ENCODE assay signal across 9 cellular contexts in genomic region chr1:180231506-180232420, GRCh38. TPM values are rescaled to one million over a fixed set of nuclear protein-coding genes. Genes with fewer than 3 reads are reported as not detected.
DNase-seq lines count a peak whose midpoint lies in the region; ATAC-seq, FAIRE-seq and TF ChIP-seq lines count a peak whose summit lies in the region.
"Had no signal": no experiment of that assay in that cellular context is flagged by ENCODE, and none has a peak within 500 bp of the region (broad histone marks: within the 10 kb centered on the region; RNA-seq: fewer than 3 reads in every experiment).

No MANE protein-coding gene starts in this region.

- DNase-seq in Caki2 (ENCODE audit: low read depth) (peak; percentile 76), HL-60 (ENCODE audit: low read depth in 1 of 2, low spot score in 1 of 2) (peak; percentile 61 to 83), SJSA1 (ENCODE audit: low read depth in 1 of 2, low spot score in 2 of 2) (peak in 1 of 2 experiments; percentile 57), endothelial cell of umbilical vein (ENCODE audit: low read depth, low spot score) (peak; percentile 29), neuronal stem cell (ENCODE audit: low spot score) (no peak), anterior cingulate cortex (lab: John Stamatoyannopoulos, UW) (no peak), NCI-H1436 treated with DMSO at 0.1 percent for 48 hours (lab: John Stamatoyannopoulos, UW) (no peak)

- no peaks in the 10 kb centered on the region for H4K20me1 ChIP-seq in endothelial cell of umbilical vein (replicated peaks; ENCODE audit: control insufficient read depth, extremely low read depth, insufficient read depth, low read length)

- H3K4ac ChIP-seq in neuronal stem cell (ENCODE audit: low read length) = no peak overlapping the region

- H3K27ac ChIP-seq in HL-60 (replicated peaks) (no peak overlapping the region), SJSA1 (no peak overlapping the region), endothelial cell of umbilical vein (ENCODE audit: insufficient read depth, low read depth, low read length) (no peak overlapping the region), neuronal stem cell (replicated peaks; ENCODE audit: low read length) (no peak overlapping the region)

- in situ Hi-C loops in Caki2 (cut with HindIII; ENCODE audit: low pct_unique_long_range_greater_than_20kb, low sequenced_read_pairs) = no loop called here

- H3K4me1 ChIP-seq in SJSA1 (replicated peaks) = peaks cover 22% of the 10 kb centered on the region
- peaks cover 25% of the 10 kb centered on the region for H3K4me1 ChIP-seq in endothelial cell of umbilical vein (ENCODE audit: control insufficient read depth, extremely low read depth, insufficient read depth, low read length)
- H3K4me1 ChIP-seq in neuronal stem cell (ENCODE audit: control insufficient read depth in 2 of 2, insufficient read depth in 1 of 2, low read depth in 1 of 2, low read length in 2 of 2) = peaks cover 17 to 21% of the 10 kb centered on the region in 2 donors

- H2AK5ac ChIP-seq in neuronal stem cell (ENCODE audit: low read depth, low read length) = peak overlapping the region; percentile 20

- CTCF ChIA-PET in endothelial cell of umbilical vein (lab: Charles Lee) = interaction anchor here (1.4 kb wide), 1 partner anchor 21 kb away, joined by 5 read pairs; no protein-coding TSS in a partner anchor

- no peak for ATAC-seq in HG03095 (IDR thresholded peaks at IDR 0.05; ENCODE audit: unreplicated experiment)

- no peak overlapping the region for H3K14ac ChIP-seq in neuronal stem cell (ENCODE audit: low read length)

- intact Hi-C loops in endothelial cell of umbilical vein (cut with micrococcal nuclease) = no loop called here

- TF ChIP-seq POLR2A in endothelial cell of umbilical vein (IDR thresholded peaks at IDR 0.05; ENCODE audit: low read depth, low read length) = no peak

- no peak overlapping the region for H2BK12ac ChIP-seq in neuronal stem cell (ENCODE audit: low read length)

- no CpG with 5 or more reads among the region's 54 CpGs for WGBS in neuronal stem cell (ENCODE audit: extremely low coverage in 2 of 2, insufficient read length in 2 of 2, insufficient replicate concordance in 1 of 2), 2 donors

- no peak overlapping the region for H4K91ac ChIP-seq in neuronal stem cell (ENCODE audit: low read depth, low read length, poor library complexity)

- H3K4me3 ChIP-seq in HL-60 (replicated peaks; ENCODE audit: insufficient read depth, low read length) (peak overlapping the region; percentile 62), SJSA1 (peak overlapping the region; percentile 51), endothelial cell of umbilical vein (replicated peaks in 1 of 3; ENCODE audit: insufficient read depth in 1 of 3, low read depth in 1 of 3, low read length in 3 of 3) (peak overlapping the region in 2 of 3 experiments; percentile 11 to 43), neuronal stem cell (ENCODE audit: low read length in 2 of 2) (peak overlapping the region; percentile 67 to 80)

- H3K79me2 ChIP-seq in endothelial cell of umbilical vein (ENCODE audit: control insufficient read depth, insufficient read depth, low read length) = no peaks in the 10 kb centered on the region

- no peak overlapping the region for H3K23ac ChIP-seq in neuronal stem cell (ENCODE audit: low read depth, low read length, poor library complexity)

- H2AFZ ChIP-seq in endothelial cell of umbilical vein (ENCODE audit: low read depth, low read length) (no peak overlapping the region), neuronal stem cell (ENCODE audit: low read length) (peak overlapping the region; percentile 99)

- no peak overlapping the region for H2BK15ac ChIP-seq in neuronal stem cell (ENCODE audit: low read length)

- no TSS peak for BruUV-seq in endothelial cell of umbilical vein (replicated peaks; lab: Mats Ljungman, UMichigan)

- H3K9ac ChIP-seq in endothelial cell of umbilical vein (replicated peaks; ENCODE audit: extremely low read depth, insufficient read depth, low read length) (no peak overlapping the region), neuronal stem cell (ENCODE audit: low read depth, low read length, poor library complexity) (no peak overlapping the region)

- H3K36me3 ChIP-seq in SJSA1 = no peaks in the 10 kb centered on the region
- no peaks in the 10 kb centered on the region for H3K36me3 ChIP-seq in endothelial cell of umbilical vein (ENCODE audit: control insufficient read depth in 2 of 2, extremely low read depth in 1 of 2, insufficient read depth in 2 of 2, low read length in 2 of 2)
- H3K36me3 ChIP-seq in neuronal stem cell (replicated peaks in 1 of 2; ENCODE audit: control insufficient read depth in 2 of 2, insufficient read depth in 2 of 2, low read length in 2 of 2) = no peaks in the 10 kb centered on the region

- dilution Hi-C loops in endothelial cell of umbilical vein (cut with MboI; ENCODE audit: extremely low pct_ligation_motif_present, low sequenced_read_pairs) = no loop called here

- H3K79me1 ChIP-seq in neuronal stem cell (ENCODE audit: low read depth, low read length) = no peaks in the 10 kb centered on the region

- H3K9me3 ChIP-seq in SJSA1 (replicated peaks) (peaks cover 5% of the 10 kb centered on the region; the same call in 1 of the 2 replicates), endothelial cell of umbilical vein (replicated peaks; ENCODE audit: control insufficient read depth, insufficient read depth, low read length) (no peaks in the 10 kb centered on the region), neuronal stem cell (replicated peaks in 1 of 2; ENCODE audit: control insufficient read depth in 2 of 2, insufficient read depth in 1 of 2, low read depth in 1 of 2, low read length in 2 of 2) (peaks cover 0 to 9% of the 10 kb centered on the region in 2 donors)

- H2BK5ac ChIP-seq in neuronal stem cell (ENCODE audit: low read length) = no peak overlapping the region

- H3K4me2 ChIP-seq in endothelial cell of umbilical vein (ENCODE audit: insufficient read depth, low read length) (peak overlapping the region; percentile 82), neuronal stem cell (ENCODE audit: insufficient read depth, low read length, poor library complexity, severe bottlenecking) (peak overlapping the region; percentile 100)

- no peak overlapping the region for H4K8ac ChIP-seq in neuronal stem cell (ENCODE audit: low read depth, low read length)

- TF ChIP-seq CTCF in HL-60 (IDR thresholded peaks at IDR 0.05; ENCODE audit: insufficient read depth, low read length) (no peak), endothelial cell of umbilical vein (IDR thresholded peaks at IDR 0.05; ENCODE audit: extremely low read depth in 1 of 2, insufficient read depth in 1 of 2, low read depth in 1 of 2, low read length in 2 of 2) (no peak)

- H3K9me1 ChIP-seq in endothelial cell of umbilical vein (replicated peaks; ENCODE audit: control insufficient read depth, extremely low read depth, insufficient read depth, low read length) = no peaks in the 10 kb centered on the region

- peak overlapping the region; percentile 2 for H3K18ac ChIP-seq in neuronal stem cell (ENCODE audit: low read length)

- H2BK120ac ChIP-seq in neuronal stem cell (ENCODE audit: low read depth, low read length) = no peak overlapping the region

- POLR2A ChIA-PET in endothelial cell of umbilical vein (lab: Charles Lee) = no interaction called here

- FAIRE-seq in endothelial cell of umbilical vein (lab: Jason Lieb, UNC) = no peak

- H3K27me3 ChIP-seq in HL-60 (ENCODE audit: insufficient read depth, poor library complexity, severe bottlenecking) = peaks cover 65% of the 10 kb centered on the region
- H3K27me3 ChIP-seq in SJSA1 (replicated peaks) = peaks cover 52% of the 10 kb centered on the region
- H3K27me3 ChIP-seq in endothelial cell of umbilical vein (ENCODE audit: control insufficient read depth in 2 of 2, insufficient read depth in 2 of 2, low read length in 2 of 2) = peaks cover 70 to 92% of the 10 kb centered on the region in 2 experiments
- H3K27me3 ChIP-seq in neuronal stem cell (ENCODE audit: control insufficient read depth in 3 of 3, insufficient read depth in 3 of 3, low read depth in 1 of 3, low read length in 3 of 3) = peaks cover 66 to 93% (median 83%) of the 10 kb centered on the region in 3 experiments

TF ChIP-seq in endothelial cell of umbilical vein, 7 proteins besides CTCF, POLR2A, EP300 and RAD21:
- TF ChIP-seq JUN (IDR thresholded peaks at IDR 0.05; ENCODE audit: borderline replicate concordance, insufficient read depth, insufficient read length, low read depth) (no peak), EZH2 (IDR thresholded peaks at IDR 0.05; ENCODE audit: borderline replicate concordance, low read depth, low read length, severe bottlenecking) (peak; percentile 68)

RNA-seq across cellular contexts. Expression of gene LHX4, which starts 1.7 kb away (rescaled TPM):
- not detected in 2 replicates for total RNA-seq in Caki2 (2014; rRNA removed; shearing (Covaris generic); ENCODE audit: low replicate concordance)
- 4.6 and 6.4 TPM in 2 replicates for total RNA-seq in SJSA1 (2014; rRNA removed; shearing (Covaris generic))
- total RNA-seq in endothelial cell of umbilical vein = not detected in 2 replicates
- polyA plus RNA-seq in endothelial cell of umbilical vein = not detected in 2 replicates
- polyA plus RNA-seq in endothelial cell of umbilical vein (2011; cell fraction: cytosol; rRNA removed) = 0.01 TPM in 1 of 2 replicates, not detected in the other
- 0.03 and 0.10 TPM in 2 replicates for polyA plus RNA-seq in endothelial cell of umbilical vein (2011; cell fraction: nucleus; rRNA removed)
- 0.60 and 1.3 TPM in 2 replicates for polyA plus RNA-seq in endothelial cell of umbilical vein (2012)
- not detected in 2 replicates for polyA minus RNA-seq in endothelial cell of umbilical vein
- 1.2 TPM for polyA minus RNA-seq in endothelial cell of umbilical vein (2011; cell fraction: cytosol; rRNA and poly(A)+ RNA removed)
- polyA minus RNA-seq in endothelial cell of umbilical vein (2011; cell fraction: nucleus; rRNA and poly(A)+ RNA removed) = not detected in 2 replicates
- polyA plus RNA-seq in neuronal stem cell (2013, experiment 1 of 2) = 0.06 TPM
- 0.08 TPM for polyA plus RNA-seq in neuronal stem cell (2013, experiment 2 of 2)
- total RNA-seq: activated CD8-positive, alpha-beta memory T cell treated with anti-CD3 and anti-CD28 coated beads for 36 hours had no signal

Comparison
In these comparisons a context has a peak if more than half of its experiments do, and no peak if none do; other contexts are left out.
1. DNase-seq: peak in Caki2 (single experiment), HL-60 (2 of 2) and endothelial cell of umbilical vein (single experiment); none in neuronal stem cell (single experiment), anterior cingulate cortex (0 of 58) and NCI-H1436 treated with DMSO at 0.1 percent for 48 hours (single experiment).
2. Peak in every context shown above with its lines, with median percentiles within 50 percentile points of each other: H3K4me3 ChIP-seq.